ENCODE assay signal across 11 cellular contexts in genomic region chr19:46442808-46443450, GRCh38. TPM values are rescaled to one million over a fixed set of nuclear protein-coding genes. Genes with fewer than 3 reads are reported as not detected.
A peak's percentile ranks its signal among the peaks of the same experiment; 100 is the strongest.
DNase-seq lines count a peak whose midpoint lies in the region; ATAC-seq and TF ChIP-seq lines count a peak whose summit lies in the region.
"Had no signal": no experiment of that assay in that cellular context is flagged by ENCODE, and none has a peak within 500 bp of the region (broad histone marks: within the 10 kb centered on the region; RNA-seq: fewer than 3 reads in every experiment).

No MANE protein-coding gene starts in this region.

- H3K27ac ChIP-seq in testis, result peak overlapping the region; percentile 0 to 29
- no peak overlapping the region for H3K27ac ChIP-seq in Karpas-422 (ENCODE audit: low read length)
- H3K27ac ChIP-seq: WERI-Rb-1 had no signal

- intact Hi-C loops in testis (cut with DNase I; ENCODE audit: low total_unique reads), result no loop called here

- no peak overlapping the region for H3K4me2 ChIP-seq in Karpas-422 (ENCODE audit: low read depth, low read length, poor library complexity, severe bottlenecking)

- H2AFZ ChIP-seq in Karpas-422 (ENCODE audit: low read length), result no peak overlapping the region

- TF ChIP-seq CTCF in testis (IDR thresholded peaks at IDR 0.05), result no peak

- H4K20me1 ChIP-seq in Karpas-422 (ENCODE audit: insufficient read depth, low read depth, low read length), result no peaks in the 10 kb centered on the region

- H3K9me3 ChIP-seq in testis (no peaks in the 10 kb centered on the region), Karpas-422 (ENCODE audit: low read length) (no peaks in the 10 kb centered on the region)

- H3K27me3 ChIP-seq in testis, result no peaks in the 10 kb centered on the region
- H3K27me3 ChIP-seq in Karpas-422 (ENCODE audit: low read length), result no peaks in the 10 kb centered on the region

- WGBS in testis, 2 donors, result 36 to 43% methylated on average over 8 of the region's 8 CpGs

- peak; percentile 66 for DNase-seq in HCEC 1CT
- DNase-seq in fibroblast of the conjunctiva (ENCODE audit: low read depth), result peak; percentile 51
- peak; percentile 70 for DNase-seq in testis
- DNase-seq in AML-193 (lab: John Stamatoyannopoulos, UW), result no peak
- DNase-seq in activated CD4-positive, alpha-beta T cell treated with anti-CD3 and anti-CD28 coated beads for 1 hour, result no peak
- DNase-seq in Karpas-422, result no peak
- DNase-seq: effector memory CD4-positive, alpha-beta T cell; Kasumi-1; WERI-Rb-1 had no signal

- no peaks in the 10 kb centered on the region for H3K9me2 ChIP-seq in Karpas-422 (replicated peaks; ENCODE audit: insufficient read depth, low read length)

- TF ChIP-seq POLR2A in testis (IDR thresholded peaks at IDR 0.05), result no peak

- H3K9ac ChIP-seq in Karpas-422 (ENCODE audit: low read length), result no peak overlapping the region

- peaks cover 29% of the 10 kb centered on the region for H3K4me1 ChIP-seq in testis
- peaks cover 13% of the 10 kb centered on the region for H3K4me1 ChIP-seq in Karpas-422 (ENCODE audit: low read length)

- ATAC-seq in SK-N-SH treated with all-trans-retinoic acid at 6 μM for 48 hours (peak; percentile 93), HG02885 (IDR thresholded peaks at IDR 0.05; ENCODE audit: poor library complexity, unreplicated experiment) (no peak)

- H3K36me3 ChIP-seq in testis (ENCODE audit: low read depth, missing control alignments) (no peaks in the 10 kb centered on the region), Karpas-422 (ENCODE audit: insufficient read depth, low read length) (no peaks in the 10 kb centered on the region)
- H3K36me3 ChIP-seq: WERI-Rb-1 had no signal

- H3K4me3 ChIP-seq in testis (no peak overlapping the region), Karpas-422 (ENCODE audit: low read length) (no peak overlapping the region)

- H3K79me2 ChIP-seq in Karpas-422 (ENCODE audit: low read length), result no peaks in the 10 kb centered on the region

TF ChIP-seq in SK-N-SH treated with all-trans-retinoic acid at 6 μM for 48 hours, 23 proteins besides CTCF, POLR2A, EP300 and RAD21:
- TF ChIP-seq ISL1 (CRISPR knock-in tag; IDR thresholded peaks at IDR 0.05), result peak; percentile 36; the same call in 1 of the 2 replicates
- no peak for TF ChIP-seq ZNF565 (CRISPR knock-in tag; conservative IDR thresholded peaks at IDR 0.05; ENCODE audit: low read depth)

RNA-seq across cellular contexts. Expression of gene PNMA8C, which starts 14.2 kb away (rescaled TPM):
- 1 to 10 TPM; 1.4 to 1.9 TPM for total RNA-seq in testis
- polyA plus RNA-seq in testis (ENCODE audit: insufficient read depth, low read depth, low replicate concordance), result 1.2 TPM
- not detected in 2 replicates for total RNA-seq in Karpas-422 (2014; rRNA removed; shearing (Covaris generic); ENCODE audit: low replicate concordance)

RNA-seq across cellular contexts. Expression of gene PNMA8A, which starts 28.4 kb away (rescaled TPM):
- 10 to 100 TPM; 34.9 to 44.3 TPM for total RNA-seq in testis
- 48.1 TPM for polyA plus RNA-seq in testis (ENCODE audit: insufficient read depth, low read depth, low replicate concordance)
- total RNA-seq in Karpas-422 (2014; rRNA removed; shearing (Covaris generic); ENCODE audit: low replicate concordance), result not detected in 2 replicates

RNA-seq across cellular contexts. Expression of gene CCDC8, which starts 29.6 kb away (rescaled TPM):
- total RNA-seq in testis, result 10 to 100 TPM; 23.3 to 33.8 TPM
- 20.1 TPM for polyA plus RNA-seq in testis (ENCODE audit: insufficient read depth, low read depth, low replicate concordance)
- not detected in 2 replicates for total RNA-seq in Karpas-422 (2014; rRNA removed; shearing (Covaris generic); ENCODE audit: low replicate concordance)

RNA-seq across cellular contexts. Expression of gene PNMA8B, which starts 52.7 kb away (rescaled TPM):
- total RNA-seq in testis, result 1 to 10 TPM; 3.1 TPM
- 1.6 TPM for polyA plus RNA-seq in testis (ENCODE audit: insufficient read depth, low read depth, low replicate concordance)
- total RNA-seq in Karpas-422 (2014; rRNA removed; shearing (Covaris generic); ENCODE audit: low replicate concordance), result not detected in 2 replicates

Comparison
In these comparisons a context has a peak if more than half of its experiments do, and no peak if none do; other contexts are left out.
1. DNase-seq: peak in HCEC 1CT (single experiment), fibroblast of the conjunctiva (single experiment) and testis (single experiment); none in AML-193 (0 of 2), activated CD4-positive, alpha-beta T cell treated with anti-CD3 and anti-CD28 coated beads for 1 hour (single experiment) and Karpas-422 (single experiment).
2. RNA of gene PNMA8A, which starts 28.4 kb away (total RNA-seq): 34.9 to 44.3 TPM in testis; not detected in Karpas-422; every median in the first group is over 10 times any median in the second.
3. RNA of gene CCDC8, which starts 29.6 kb away (total RNA-seq): 23.3 to 33.8 TPM in testis; not detected in Karpas-422; every median in the first group is over 10 times any median in the second.